Comparison of ENCODE assay signal across 8 cellular contexts in the genomic region with DNA sequence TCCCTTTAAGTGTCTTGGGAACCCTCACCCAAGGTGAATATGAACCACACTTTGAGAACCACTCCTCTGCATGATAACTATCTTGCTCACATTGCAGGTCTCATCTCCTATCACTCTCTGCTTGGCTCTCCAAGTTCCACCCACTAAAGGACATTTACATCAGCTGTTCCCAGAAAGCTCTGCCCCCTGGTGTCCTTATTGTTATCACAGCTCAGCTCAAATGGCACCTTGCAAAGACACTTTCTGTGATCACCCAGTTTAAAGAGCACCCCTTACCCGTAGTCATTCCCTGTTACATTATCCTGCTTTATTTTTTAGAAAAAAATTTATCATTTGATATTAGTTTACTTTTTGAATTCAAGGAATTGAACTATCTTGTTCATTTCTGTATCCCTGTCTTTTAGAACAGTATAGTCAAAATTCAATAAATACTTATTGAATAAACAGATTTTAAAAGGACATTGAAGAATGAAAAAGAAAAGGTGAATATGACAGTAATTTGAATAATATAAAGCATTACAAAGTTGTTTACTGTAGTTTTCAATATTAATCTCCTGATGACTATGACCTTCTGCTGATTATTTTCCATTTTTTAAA. TPM values are rescaled to one million over a fixed set of nuclear protein-coding genes. Genes with fewer than 3 reads are reported as not detected.
A peak's percentile ranks its signal among the peaks of the same experiment; 100 is the strongest.
DNase-seq lines count a peak whose midpoint lies in the region; ATAC-seq, FAIRE-seq and TF ChIP-seq lines count a peak whose summit lies in the region.

No MANE protein-coding gene starts in this region.

- H3K27ac ChIP-seq in SK-N-MC = no peak overlapping the region
- no peak overlapping the region for H3K27ac ChIP-seq in astrocyte (ENCODE audit: low read depth, low read length)

- H3K9ac ChIP-seq in SK-N-MC (ENCODE audit: insufficient read length) = no peak overlapping the region
- H3K9ac ChIP-seq in astrocyte (ENCODE audit: low read length) = no peak overlapping the region

- no peak for FAIRE-seq in astrocyte (lab: Jason Lieb, UNC)

- H3K4me3 ChIP-seq in SK-N-MC (no peak overlapping the region), astrocyte (ENCODE audit: insufficient read depth, low read depth, low read length) (no peak overlapping the region)

- TF ChIP-seq POLR2A in GM18505 (IDR thresholded peaks at IDR 0.05; ENCODE audit: borderline replicate concordance, extremely low read depth, insufficient read depth, insufficient read length) = no peak

- no peak overlapping the region for H2AFZ ChIP-seq in astrocyte (ENCODE audit: low read depth, low read length)

- H3K4me1 Mint-ChIP-seq in astrocyte (ENCODE audit: low read depth, unreplicated experiment) (no peaks in the 10 kb centered on the region), immature natural killer cell (no peaks in the 10 kb centered on the region)

- no peaks in the 10 kb centered on the region for H3K4me1 ChIP-seq in astrocyte (ENCODE audit: insufficient read depth, low read length)

- H3K79me2 ChIP-seq in astrocyte (ENCODE audit: insufficient read depth, low read length) = no peaks in the 10 kb centered on the region

- H3K4me2 ChIP-seq in astrocyte (ENCODE audit: low read length) = no peak overlapping the region

- no peaks in the 10 kb centered on the region for H3K27me3 Mint-ChIP-seq in astrocyte (ENCODE audit: low read depth, unreplicated experiment)
- peaks cover 0 to 8% (median 2%) of the 10 kb centered on the region in 3 donors for H3K27me3 Mint-ChIP-seq in immature natural killer cell (ENCODE audit: low read depth in 3 of 3)

- H3K27ac Mint-ChIP-seq in astrocyte (ENCODE audit: unreplicated experiment) (no peak overlapping the region), immature natural killer cell (no peak overlapping the region)

- H3K9me3 Mint-ChIP-seq in astrocyte (ENCODE audit: unreplicated experiment) (no peaks in the 10 kb centered on the region), immature natural killer cell (peaks cover 0 to 2% (median 0%) of the 10 kb centered on the region in 6 donors)

- no peaks in the 10 kb centered on the region for H3K36me3 ChIP-seq in SK-N-MC (ENCODE audit: insufficient read depth, low read length)
- H3K36me3 ChIP-seq in astrocyte (ENCODE audit: insufficient read depth, low read length) = no peaks in the 10 kb centered on the region

- no peaks in the 10 kb centered on the region for H3K27me3 ChIP-seq in astrocyte (ENCODE audit: insufficient read depth, low read length)

- peak; percentile 31 for TF ChIP-seq CTCF in astrocyte (IDR thresholded peaks at IDR 0.05; ENCODE audit: insufficient read depth, low read depth, low read length)

- H3K36me3 Mint-ChIP-seq in astrocyte (ENCODE audit: low read depth, unreplicated experiment) = no peaks in the 10 kb centered on the region
- no peaks in the 10 kb centered on the region for H3K36me3 Mint-ChIP-seq in immature natural killer cell

- no peaks in the 10 kb centered on the region for H3K9me3 ChIP-seq in SK-N-MC (ENCODE audit: low read depth, low read length)
- H3K9me3 ChIP-seq in astrocyte (ENCODE audit: insufficient read depth, low read depth, low read length) = no peaks in the 10 kb centered on the region

- in situ Hi-C loops in ACHN (cut with HindIII; ENCODE audit: low pct_ligation_motif_present, low pct_unique_long_range_greater_than_20kb, low sequenced_read_pairs) = no loop called here

- H3K4me3 Mint-ChIP-seq in astrocyte (ENCODE audit: unreplicated experiment) (no peak overlapping the region), immature natural killer cell (no peak overlapping the region)

- ATAC-seq in GM18502 (IDR thresholded peaks at IDR 0.05; ENCODE audit: poor library complexity, unreplicated experiment) (peak; percentile 77), HG03342 (IDR thresholded peaks at IDR 0.05; ENCODE audit: unreplicated experiment) (peak; percentile 77), GM18505 (IDR thresholded peaks at IDR 0.05; ENCODE audit: unreplicated experiment) (no peak)

- no peaks in the 10 kb centered on the region for H4K20me1 ChIP-seq in astrocyte (ENCODE audit: insufficient read depth, low read length)

- DNase-seq in ACHN (peak; percentile 62), SK-N-MC (ENCODE audit: low read depth, low spot score) (peak; percentile 22), astrocyte (ENCODE audit: low read depth) (peak; percentile 8), immature natural killer cell (peak; percentile 27 to 52 (median 29))
- DNase-seq in stimulated activated CD4-positive, alpha-beta T cell treated with anti-CD3 and anti-CD28 coated beads, TNF-alpha, amount 100 ng/mL, for 24 hours (ENCODE audit: low read depth in 3 of 3) = peak; percentile 14 to 23 (median 17)

RNA-seq across cellular contexts. Expression of a gene that starts 20.5 kb away (rescaled TPM):
- 0.09 and 0.10 TPM in 2 replicates for total RNA-seq in astrocyte
- polyA plus RNA-seq in immature natural killer cell = not detected

Comparison
In these comparisons a context has a peak if more than half of its experiments do, and no peak if none do; other contexts are left out.
1. DNase-seq: peak in every context shown above with its lines; median percentile 62 in ACHN; 29 in immature natural killer cell; 22 in SK-N-MC; 17 in stimulated activated CD4-positive, alpha-beta T cell treated with anti-CD3 and anti-CD28 coated beads, TNF-alpha, amount 100 ng/mL, for 24 hours; 8 in astrocyte.